In genomic region chr6:30907758-30908591, GRCh38 we compare ENCODE assay signal across 1 cellular context.
TF ChIP-seq lines count a peak whose summit lies in the region.

TSS of gene GTF2H4 (plus strand) at chr6:30908207.

TF ChIP-seq in K562, 482 proteins besides CTCF, POLR2A, EP300 and RAD21 (continued from another document and continues in another):
- TF ChIP-seq TARDBP (IDR thresholded peaks at IDR 0.05) (no peak), RUNX1 (IDR thresholded peaks at IDR 0.05; ENCODE audit: low read depth) (no peak; the same call in 1 of the 2 replicates), ID3 (CRISPR knock-in tag; IDR thresholded peaks at IDR 0.05) (no peak; the same call in 1 of the 2 replicates), ID3 (tag; IDR thresholded peaks at IDR 0.05) (peak; percentile 97), CAMTA2 (CRISPR knock-in tag; conservative IDR thresholded peaks at IDR 0.05) (no peak), HDAC6 (IDR thresholded peaks at IDR 0.05; ENCODE audit: low read depth, low read length) (no peak), CCNT2 (IDR thresholded peaks at IDR 0.05; ENCODE audit: borderline replicate concordance, extremely low read depth, insufficient read length, low read depth, low read length) (peak; percentile 49), JUND (IDR thresholded peaks at IDR 0.05; ENCODE audit: borderline replicate concordance, low read depth, low read length) (peak; percentile 71), JUND (tag; IDR thresholded peaks at IDR 0.05; ENCODE audit: borderline replicate concordance, low read depth, low read length) (peak; percentile 32; the same call in 1 of the 3 replicates), MBD2 (IDR thresholded peaks at IDR 0.05; ENCODE audit: borderline replicate concordance, low read depth) (peak; percentile 93), DEAF1 (CRISPR knock-in tag; IDR thresholded peaks at IDR 0.05) (no peak), CCAR2 (IDR thresholded peaks at IDR 0.05; ENCODE audit: low read depth, low read length) (no peak), TFAM (CRISPR knock-in tag; conservative IDR thresholded peaks at IDR 0.05) (no peak), PYGO2 (tag; IDR thresholded peaks at IDR 0.05) (peak; percentile 89), ZNF766 (CRISPR knock-in tag; conservative IDR thresholded peaks at IDR 0.05) (peak; percentile 98), SMAD1 (IDR thresholded peaks at IDR 0.05; ENCODE audit: low read depth, low read length, partially characterized antibody) (peak; percentile 11), ZNF384 (IDR thresholded peaks at IDR 0.05; ENCODE audit: low read depth, low read length) (0 out of 2 replicates have a peak, but pooled peaks have one; percentile 28), CREB1 (IDR thresholded peaks at IDR 0.05) (peak; percentile 71), CREB1 (CRISPR knock-in tag; IDR thresholded peaks at IDR 0.05) (no peak; the same call in 1 of the 2 replicates), SMARCB1 (IDR thresholded peaks at IDR 0.05; ENCODE audit: insufficient read length, low read depth) (no peak), ZNF778 (CRISPR knock-in tag; IDR thresholded peaks at IDR 0.05) (no peak), TRIM25 (IDR thresholded peaks at IDR 0.05; ENCODE audit: borderline replicate concordance) (peak; percentile 95; the same call in 1 of the 2 replicates), ZNF764 (CRISPR knock-in tag; IDR thresholded peaks at IDR 0.05; ENCODE audit: low read depth) (peak; percentile 81), MEF2D (tag; conservative IDR thresholded peaks at IDR 0.05; ENCODE audit: low read depth) (peak; percentile 82), PTBP1 (IDR thresholded peaks at IDR 0.05; ENCODE audit: low read depth, low read length) (peak; percentile 98), ZNF347 (CRISPR knock-in tag; IDR thresholded peaks at IDR 0.05; ENCODE audit: low read depth) (no peak), XRCC5 (IDR thresholded peaks at IDR 0.05; ENCODE audit: low read depth, low read length) (peak; percentile 93; the same call in 1 of the 2 replicates), SETDB1 (IDR thresholded peaks at IDR 0.05; ENCODE audit: low read length) (no peak), ZNF717 (CRISPR knock-in tag; IDR thresholded peaks at IDR 0.05) (no peak), ASH1L (IDR thresholded peaks at IDR 0.05; ENCODE audit: borderline replicate concordance, low read depth, partially characterized antibody) (peak; percentile 84), RBM34 (IDR thresholded peaks at IDR 0.05; ENCODE audit: borderline replicate concordance, insufficient read depth, low read length) (no peak), IRF1 (CRISPR knock-in tag; IDR thresholded peaks at IDR 0.05; ENCODE audit: borderline replicate concordance) (no peak), HDAC8 (tag; IDR thresholded peaks at IDR 0.05) (peak; percentile 73; the same call in 1 of the 2 replicates), RFX7 (CRISPR knock-in tag; IDR thresholded peaks at IDR 0.05) (no peak), ZNF311 (CRISPR knock-in tag; IDR thresholded peaks at IDR 0.05) (peak; percentile 70; the same call in 1 of the 2 replicates), RBBP5 (IDR thresholded peaks at IDR 0.05; ENCODE audit: borderline replicate concordance, insufficient read depth, low read length, poor library complexity, severe bottlenecking) (peak; percentile 82), CTBP1 (IDR thresholded peaks at IDR 0.05; ENCODE audit: borderline replicate concordance) (peak; percentile 94), TAF9B (IDR thresholded peaks at IDR 0.05; ENCODE audit: partially characterized antibody) (no peak), RBM14 (IDR thresholded peaks at IDR 0.05; ENCODE audit: borderline replicate concordance, insufficient read depth, low read depth, low read length) (no peak), TCF7L2 (IDR thresholded peaks at IDR 0.05; ENCODE audit: low read depth, low read length) (no peak), RBM39 (optimal IDR thresholded peaks at IDR 0.05; ENCODE audit: low read depth, low read length) (peak; percentile 68), MXI1 (IDR thresholded peaks at IDR 0.05; ENCODE audit: low read depth, low read length) (peak; percentile 87), ARID1B (IDR thresholded peaks at IDR 0.05) (peak; percentile 73), CREM (IDR thresholded peaks at IDR 0.05; ENCODE audit: low read depth) (peak; percentile 91)
- TF ChIP-seq, protein P1, sequence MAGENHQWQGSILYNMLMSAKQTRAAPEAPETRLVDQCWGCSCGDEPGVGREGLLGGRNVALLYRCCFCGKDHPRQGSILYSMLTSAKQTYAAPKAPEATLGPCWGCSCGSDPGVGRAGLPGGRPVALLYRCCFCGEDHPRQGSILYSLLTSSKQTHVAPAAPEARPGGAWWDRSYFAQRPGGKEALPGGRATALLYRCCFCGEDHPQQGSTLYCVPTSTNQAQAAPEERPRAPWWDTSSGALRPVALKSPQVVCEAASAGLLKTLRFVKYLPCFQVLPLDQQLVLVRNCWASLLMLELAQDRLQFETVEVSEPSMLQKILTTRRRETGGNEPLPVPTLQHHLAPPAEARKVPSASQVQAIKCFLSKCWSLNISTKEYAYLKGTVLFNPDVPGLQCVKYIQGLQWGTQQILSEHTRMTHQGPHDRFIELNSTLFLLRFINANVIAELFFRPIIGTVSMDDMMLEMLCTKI (IDR thresholded peaks at IDR 0.05; ENCODE audit: partially characterized antibody) = no peak
- TF ChIP-seq, protein P2, sequence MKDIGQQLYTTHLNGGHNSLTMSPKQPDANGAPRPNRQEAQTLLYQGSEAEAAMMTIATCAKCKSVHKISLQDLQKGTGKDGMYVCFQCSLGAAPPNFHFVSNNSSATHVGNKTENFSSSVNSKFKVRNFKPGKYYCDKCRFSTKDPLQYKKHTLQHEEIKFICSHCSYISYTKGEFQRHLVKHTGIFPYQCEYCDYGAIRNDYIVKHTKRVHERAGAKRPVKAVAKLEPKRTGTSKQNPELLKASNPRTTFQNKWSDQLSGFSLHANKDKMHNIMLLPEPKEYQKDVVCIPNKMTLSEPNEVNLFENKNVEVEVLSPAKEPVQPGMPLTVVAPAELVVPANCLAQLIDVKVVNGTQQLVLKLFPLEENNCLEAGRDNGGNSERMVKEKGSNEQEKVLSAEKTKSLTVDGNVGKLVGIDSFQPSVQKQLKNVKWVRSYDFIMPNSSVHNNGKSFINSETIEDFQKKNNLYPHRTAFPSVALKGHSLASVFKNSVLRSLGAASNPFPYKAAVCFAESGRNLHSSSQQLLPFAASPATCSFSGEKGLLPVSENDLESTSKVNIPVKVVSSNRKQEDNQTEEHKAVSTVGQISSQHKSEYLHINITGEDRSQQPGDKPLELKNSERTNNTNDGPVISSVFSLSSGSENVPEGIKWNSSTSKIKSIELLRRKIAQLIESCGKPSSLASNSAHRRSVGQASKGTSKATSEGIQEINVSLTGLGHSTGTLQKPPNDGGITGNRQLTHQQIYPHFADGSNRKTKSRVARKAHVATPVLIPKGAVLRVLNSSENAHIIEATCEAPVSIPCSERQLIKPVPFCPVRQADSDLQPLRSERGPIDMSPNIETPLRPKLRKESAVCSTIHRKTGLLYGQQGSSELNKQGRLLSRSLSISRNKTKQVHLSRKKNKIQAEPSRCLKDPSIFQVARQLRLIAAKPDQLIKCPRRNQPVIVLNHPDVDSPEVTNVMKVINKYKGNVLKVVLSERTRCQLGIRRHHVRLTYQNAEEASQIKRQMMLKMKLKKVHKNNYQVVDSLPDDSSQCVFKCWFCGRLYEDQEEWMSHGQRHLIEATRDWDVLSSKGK (CRISPR knock-in tag; IDR thresholded peaks at IDR 0.05) = no peak
- TF ChIP-seq, protein P3, sequence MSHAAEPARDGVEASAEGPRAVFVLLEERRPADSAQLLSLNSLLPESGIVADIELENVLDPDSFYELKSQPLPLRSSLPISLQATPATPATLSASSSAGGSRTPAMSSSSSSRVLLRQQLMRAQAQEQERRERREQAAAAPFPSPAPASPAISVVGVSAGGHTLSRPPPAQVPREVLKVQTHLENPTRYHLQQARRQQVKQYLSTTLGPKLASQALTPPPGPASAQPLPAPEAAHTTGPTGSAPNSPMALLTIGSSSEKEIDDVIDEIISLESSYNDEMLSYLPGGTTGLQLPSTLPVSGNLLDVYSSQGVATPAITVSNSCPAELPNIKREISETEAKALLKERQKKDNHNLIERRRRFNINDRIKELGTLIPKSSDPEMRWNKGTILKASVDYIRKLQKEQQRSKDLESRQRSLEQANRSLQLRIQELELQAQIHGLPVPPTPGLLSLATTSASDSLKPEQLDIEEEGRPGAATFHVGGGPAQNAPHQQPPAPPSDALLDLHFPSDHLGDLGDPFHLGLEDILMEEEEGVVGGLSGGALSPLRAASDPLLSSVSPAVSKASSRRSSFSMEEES (CRISPR knock-in tag; IDR thresholded peaks at IDR 0.05) = no peak
- TF ChIP-seq, protein P4, sequence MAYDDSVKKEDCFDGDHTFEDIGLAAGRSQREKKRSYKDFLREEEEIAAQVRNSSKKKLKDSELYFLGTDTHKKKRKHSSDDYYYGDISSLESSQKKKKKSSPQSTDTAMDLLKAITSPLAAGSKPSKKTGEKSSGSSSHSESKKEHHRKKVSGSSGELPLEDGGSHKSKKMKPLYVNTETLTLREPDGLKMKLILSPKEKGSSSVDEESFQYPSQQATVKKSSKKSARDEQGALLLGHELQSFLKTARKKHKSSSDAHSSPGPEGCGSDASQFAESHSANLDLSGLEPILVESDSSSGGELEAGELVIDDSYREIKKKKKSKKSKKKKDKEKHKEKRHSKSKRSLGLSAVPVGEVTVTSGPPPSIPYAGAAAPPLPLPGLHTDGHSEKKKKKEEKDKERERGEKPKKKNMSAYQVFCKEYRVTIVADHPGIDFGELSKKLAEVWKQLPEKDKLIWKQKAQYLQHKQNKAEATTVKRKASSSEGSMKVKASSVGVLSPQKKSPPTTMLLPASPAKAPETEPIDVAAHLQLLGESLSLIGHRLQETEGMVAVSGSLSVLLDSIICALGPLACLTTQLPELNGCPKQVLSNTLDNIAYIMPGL (CRISPR knock-in tag; IDR thresholded peaks at IDR 0.05) = peak; percentile 79; the same call in 1 of the 2 replicates
- TF ChIP-seq, protein P5, sequence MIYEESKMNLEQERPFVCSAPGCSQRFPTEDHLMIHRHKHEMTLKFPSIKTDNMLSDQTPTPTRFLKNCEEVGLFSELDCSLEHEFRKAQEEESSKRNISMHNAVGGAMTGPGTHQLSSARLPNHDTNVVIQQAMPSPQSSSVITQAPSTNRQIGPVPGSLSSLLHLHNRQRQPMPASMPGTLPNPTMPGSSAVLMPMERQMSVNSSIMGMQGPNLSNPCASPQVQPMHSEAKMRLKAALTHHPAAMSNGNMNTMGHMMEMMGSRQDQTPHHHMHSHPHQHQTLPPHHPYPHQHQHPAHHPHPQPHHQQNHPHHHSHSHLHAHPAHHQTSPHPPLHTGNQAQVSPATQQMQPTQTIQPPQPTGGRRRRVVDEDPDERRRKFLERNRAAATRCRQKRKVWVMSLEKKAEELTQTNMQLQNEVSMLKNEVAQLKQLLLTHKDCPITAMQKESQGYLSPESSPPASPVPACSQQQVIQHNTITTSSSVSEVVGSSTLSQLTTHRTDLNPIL (CRISPR knock-in tag; IDR thresholded peaks at IDR 0.05) = no peak
- TF ChIP-seq, protein P6, sequence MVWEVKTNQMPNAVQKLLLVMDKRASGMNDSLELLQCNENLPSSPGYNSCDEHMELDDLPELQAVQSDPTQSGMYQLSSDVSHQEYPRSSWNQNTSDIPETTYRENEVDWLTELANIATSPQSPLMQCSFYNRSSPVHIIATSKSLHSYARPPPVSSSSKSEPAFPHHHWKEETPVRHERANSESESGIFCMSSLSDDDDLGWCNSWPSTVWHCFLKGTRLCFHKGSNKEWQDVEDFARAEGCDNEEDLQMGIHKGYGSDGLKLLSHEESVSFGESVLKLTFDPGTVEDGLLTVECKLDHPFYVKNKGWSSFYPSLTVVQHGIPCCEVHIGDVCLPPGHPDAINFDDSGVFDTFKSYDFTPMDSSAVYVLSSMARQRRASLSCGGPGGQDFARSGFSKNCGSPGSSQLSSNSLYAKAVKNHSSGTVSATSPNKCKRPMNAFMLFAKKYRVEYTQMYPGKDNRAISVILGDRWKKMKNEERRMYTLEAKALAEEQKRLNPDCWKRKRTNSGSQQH (CRISPR knock-in tag; IDR thresholded peaks at IDR 0.05) = peak; percentile 72
- TF ChIP-seq, protein P7, sequence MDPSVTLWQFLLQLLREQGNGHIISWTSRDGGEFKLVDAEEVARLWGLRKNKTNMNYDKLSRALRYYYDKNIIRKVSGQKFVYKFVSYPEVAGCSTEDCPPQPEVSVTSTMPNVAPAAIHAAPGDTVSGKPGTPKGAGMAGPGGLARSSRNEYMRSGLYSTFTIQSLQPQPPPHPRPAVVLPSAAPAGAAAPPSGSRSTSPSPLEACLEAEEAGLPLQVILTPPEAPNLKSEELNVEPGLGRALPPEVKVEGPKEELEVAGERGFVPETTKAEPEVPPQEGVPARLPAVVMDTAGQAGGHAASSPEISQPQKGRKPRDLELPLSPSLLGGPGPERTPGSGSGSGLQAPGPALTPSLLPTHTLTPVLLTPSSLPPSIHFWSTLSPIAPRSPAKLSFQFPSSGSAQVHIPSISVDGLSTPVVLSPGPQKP (CRISPR knock-in tag; IDR thresholded peaks at IDR 0.05) = no peak
